Comparison of ENCODE assay signal across 19 cellular contexts in the genomic region with DNA sequence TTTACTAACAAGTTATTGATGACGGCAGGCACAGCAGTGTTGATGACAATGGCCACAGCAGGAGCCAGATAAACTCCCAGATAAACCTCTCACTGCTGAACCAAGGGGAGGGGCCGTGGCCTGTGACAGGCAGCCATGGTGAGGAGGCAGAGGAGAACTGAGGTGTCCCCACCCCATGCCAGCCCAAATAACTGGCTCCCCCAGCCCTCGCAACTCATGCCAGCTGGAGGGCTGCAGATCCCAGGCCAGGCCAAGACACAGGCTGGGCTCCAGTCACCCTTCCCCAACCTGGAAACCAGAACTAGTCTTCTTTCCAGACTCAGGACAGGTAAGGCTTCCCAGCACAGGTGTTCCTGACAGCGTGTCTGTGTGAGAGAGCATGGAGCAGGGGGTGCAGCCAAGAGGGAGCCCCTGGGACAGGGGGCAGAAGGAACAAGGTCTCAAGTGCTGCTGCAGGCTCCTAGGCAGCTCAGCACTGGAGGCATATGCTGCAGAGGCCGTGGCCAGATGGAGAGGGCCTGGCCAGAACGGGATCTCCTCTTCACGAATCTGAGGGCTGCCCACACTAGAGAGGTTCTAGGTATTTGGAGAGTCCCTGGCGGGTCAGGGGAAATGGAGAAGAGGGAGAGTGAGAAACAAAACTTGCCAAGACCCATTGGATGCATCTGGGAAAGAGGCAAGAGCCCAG. TPM values are rescaled to one million over a fixed set of nuclear protein-coding genes. Genes with fewer than 3 reads are reported as not detected.
A peak's percentile ranks its signal among the peaks of the same experiment; 100 is the strongest.
DNase-seq lines count a peak whose midpoint lies in the region; ATAC-seq and TF ChIP-seq lines count a peak whose summit lies in the region.
"Had no signal": no experiment of that assay in that cellular context is flagged by ENCODE, and none has a peak within 500 bp of the region (broad histone marks: within the 10 kb centered on the region; RNA-seq: fewer than 3 reads in every experiment).

No MANE protein-coding gene starts in this region.

- H3K27me3 ChIP-seq in adrenal gland = no peaks in the 10 kb centered on the region
- peaks cover 0 to 12% (median 0%) of the 10 kb centered on the region in 7 donors for H3K27me3 ChIP-seq in spleen (replicated peaks in 1 of 7)
- no peaks in the 10 kb centered on the region for H3K27me3 ChIP-seq in effector memory CD4-positive, alpha-beta T cell (replicated peaks; ENCODE audit: control insufficient read depth, insufficient read depth, low read length, poor library complexity, severe bottlenecking)
- no peaks in the 10 kb centered on the region for H3K27me3 ChIP-seq in hepatocyte
- H3K27me3 ChIP-seq: BLaER1 treated with 17β-estradiol and CSF1 and Interleukin-3, amounts not matched to agents 10 nM and 100 nM had no signal

- 82 to 92% (median 89%) methylated on average over 8 of the region's 8 CpGs for WGBS in adrenal gland, 4 donors
- WGBS in spleen, 5 donors = 78 to 91% (median 83%) methylated on average over 7 to 8 of the region's 8 CpGs
- 73% methylated on average over 8 of the region's 8 CpGs for WGBS in hepatocyte (ENCODE audit: low lambda C conversion rate, missing lambda C conversion rate)

- H3K36me3 Mint-ChIP-seq in activated CD4-positive, alpha-beta T cell treated with anti-CD3 and anti-CD28 coated beads for 36 hours (ENCODE audit: low read depth) = no peaks in the 10 kb centered on the region

- H3K27me3 Mint-ChIP-seq in activated CD4-positive, alpha-beta T cell treated with anti-CD3 and anti-CD28 coated beads for 36 hours = no peaks in the 10 kb centered on the region

- POLR2A ChIA-PET in activated CD4-positive, alpha-beta T cell treated with anti-CD3 and anti-CD28 coated beads for 36 hours (lab: Charles Lee) = no interaction called here

- H3K9me3 ChIP-seq in adrenal gland (replicated peaks in 1 of 3) (no peaks in the 10 kb centered on the region), spleen (no peaks in the 10 kb centered on the region), hepatocyte (ENCODE audit: low read depth) (no peaks in the 10 kb centered on the region)
- no peaks in the 10 kb centered on the region for H3K9me3 ChIP-seq in effector memory CD4-positive, alpha-beta T cell (ENCODE audit: control insufficient read depth, low read length)
- H3K9me3 ChIP-seq: BLaER1 treated with 17β-estradiol and CSF1 and Interleukin-3, amounts not matched to agents 10 nM and 100 nM had no signal

- intact Hi-C loops in activated CD4-positive, alpha-beta T cell treated with anti-CD3 and anti-CD28 coated beads for 36 hours (cut with DNase I, micrococcal nuclease) = no loop called here
- intact Hi-C loops in adrenal gland (cut with DNase I) = loop anchor here (2.0 to 5.0 kb wide), 2 partner anchors 30 to 73 kb away; no protein-coding TSS in a partner anchor
- intact Hi-C loops in spleen (cut with DNase I; ENCODE audit: low total_unique reads) = no loop called here

- no peak overlapping the region for H3K27ac Mint-ChIP-seq in activated CD4-positive, alpha-beta T cell treated with anti-CD3 and anti-CD28 coated beads for 36 hours
- H3K27ac Mint-ChIP-seq: GM23338 had no signal

- no peak overlapping the region for H3K4me3 Mint-ChIP-seq in activated CD4-positive, alpha-beta T cell treated with anti-CD3 and anti-CD28 coated beads for 36 hours
- H3K4me3 Mint-ChIP-seq: GM23338 had no signal

- H3K27ac ChIP-seq in adrenal gland = no peak overlapping the region
- H3K27ac ChIP-seq in spleen = no peak overlapping the region
- no peak overlapping the region for H3K27ac ChIP-seq in effector memory CD4-positive, alpha-beta T cell (ENCODE audit: insufficient read depth, low read length, poor library complexity, severe bottlenecking)
- H3K27ac ChIP-seq in hepatocyte = no peak overlapping the region
- H3K27ac ChIP-seq: BLaER1 treated with 17β-estradiol and CSF1 and Interleukin-3, amounts not matched to agents 10 nM and 100 nM had no signal

- no peaks in the 10 kb centered on the region for H4K20me1 ChIP-seq in hepatocyte (ENCODE audit: insufficient read depth, poor library complexity, severe bottlenecking)

- H3K4me2 ChIP-seq in hepatocyte = no peak overlapping the region
- H3K4me2 ChIP-seq: BLaER1 treated with 17β-estradiol and CSF1 and Interleukin-3, amounts not matched to agents 10 nM and 100 nM; GM23338 had no signal

- peak; percentile 2 for DNase-seq in activated CD4-positive, alpha-beta T cell treated with anti-CD3 and anti-CD28 coated beads for 36 hours
- DNase-seq in activated CD4-positive, alpha-beta T cell treated with anti-CD3 and anti-CD28 coated beads, Interleukin-2, amount 50 U/mL, for 48 hours = no peak
- DNase-seq in adrenal gland (peak in 4 of 7 donors; percentile 6 to 35 (median 10)), mesenteric fat pad (ENCODE audit: low spot score) (peak; percentile 74), spleen (peak; percentile 36), hepatocyte (ENCODE audit: low spot score) (no peak)
- no peak for DNase-seq in effector memory CD4-positive, alpha-beta T cell
- DNase-seq: 8988T, DMS 273 treated with DMSO at 0.1 percent for 48 hours, KBM-7, NCI-H1048, NCI-H187, NCI-H446, NCI-H748 treated with DMSO at 0.1 percent for 48 hours, PC-3 had no signal

- H2AFZ ChIP-seq in hepatocyte = no peak overlapping the region
- H2AFZ ChIP-seq: GM23338 had no signal

- no peaks in the 10 kb centered on the region for H3K9me2 ChIP-seq in hepatocyte (replicated peaks; ENCODE audit: insufficient read depth)

- TF ChIP-seq POLR2A in adrenal gland (IDR thresholded peaks at IDR 0.05) (no peak), spleen (IDR thresholded peaks at IDR 0.05) (no peak)

- TF ChIP-seq CTCF in adrenal gland (IDR thresholded peaks at IDR 0.05) = no peak
- TF ChIP-seq CTCF in spleen (IDR thresholded peaks at IDR 0.05 in 8 of 11, conservative IDR thresholded peaks at IDR 0.05 in 3 of 11) = no peak
- no peak for TF ChIP-seq CTCF in hepatocyte (IDR thresholded peaks at IDR 0.05; ENCODE audit: poor library complexity)

- CTCF ChIA-PET in activated CD4-positive, alpha-beta T cell treated with anti-CD3 and anti-CD28 coated beads for 36 hours (lab: Charles Lee) = interaction anchor here (1.1 kb wide), 1 partner anchor 9 kb away, joined by 3 read pairs; no protein-coding TSS in a partner anchor

- H3K79me2 ChIP-seq in hepatocyte = no peaks in the 10 kb centered on the region

- H3K4me1 ChIP-seq in adrenal gland (replicated peaks in 1 of 2) = no peaks in the 10 kb centered on the region
- H3K4me1 ChIP-seq in spleen = no peaks in the 10 kb centered on the region
- H3K4me1 ChIP-seq in effector memory CD4-positive, alpha-beta T cell (ENCODE audit: control insufficient read depth, insufficient read depth, low read length, poor library complexity, severe bottlenecking) = no peaks in the 10 kb centered on the region
- H3K4me1 ChIP-seq in hepatocyte (ENCODE audit: insufficient read depth) = no peaks in the 10 kb centered on the region
- H3K4me1 ChIP-seq: BLaER1 treated with 17β-estradiol and CSF1 and Interleukin-3, amounts not matched to agents 10 nM and 100 nM had no signal

- H3K4me3 ChIP-seq in adrenal gland = no peak overlapping the region
- no peak overlapping the region for H3K4me3 ChIP-seq in spleen
- no peak overlapping the region for H3K4me3 ChIP-seq in effector memory CD4-positive, alpha-beta T cell (ENCODE audit: insufficient read depth, low read depth, low read length, poor library complexity, severe bottlenecking)
- no peak overlapping the region for H3K4me3 ChIP-seq in hepatocyte
- H3K4me3 ChIP-seq: BLaER1 treated with 17β-estradiol and CSF1 and Interleukin-3, amounts not matched to agents 10 nM and 100 nM; GM23338 had no signal

- H3K36me3 ChIP-seq in adrenal gland (replicated peaks in 1 of 2) (no peaks in the 10 kb centered on the region), spleen (no peaks in the 10 kb centered on the region), hepatocyte (replicated peaks; ENCODE audit: insufficient read depth, low read depth) (no peaks in the 10 kb centered on the region)
- no peaks in the 10 kb centered on the region for H3K36me3 ChIP-seq in effector memory CD4-positive, alpha-beta T cell (ENCODE audit: control insufficient read depth, insufficient read depth, low read length)
- H3K36me3 ChIP-seq: BLaER1 treated with 17β-estradiol and CSF1 and Interleukin-3, amounts not matched to agents 10 nM and 100 nM had no signal

- ATAC-seq in activated CD4-positive, alpha-beta T cell treated with anti-CD3 and anti-CD28 coated beads for 36 hours = no peak
- no peak for ATAC-seq in HG03457 (IDR thresholded peaks at IDR 0.05; ENCODE audit: unreplicated experiment)
- ATAC-seq: GM23338, PC-3 had no signal

- no peaks in the 10 kb centered on the region for H3K4me1 Mint-ChIP-seq in activated CD4-positive, alpha-beta T cell treated with anti-CD3 and anti-CD28 coated beads for 36 hours
- H3K4me1 Mint-ChIP-seq: GM23338 had no signal

- no peaks in the 10 kb centered on the region for H3K9me3 Mint-ChIP-seq in activated CD4-positive, alpha-beta T cell treated with anti-CD3 and anti-CD28 coated beads for 36 hours (ENCODE audit: low read depth)

RNA-seq across cellular contexts. Expression of gene PLA2G4F, which starts 15.9 kb away (rescaled TPM):
- not detected for total RNA-seq in activated CD4-positive, alpha-beta T cell treated with anti-CD3 and anti-CD28 coated beads for 36 hours
- total RNA-seq in adrenal gland = under 1 TPM in 2 of 8 donors, not detected in 6; 0.11 to 0.29 TPM
- under 1 TPM in 1 of 3 donors, not detected in 2; 0.03 TPM for polyA plus RNA-seq in adrenal gland
- not detected for total RNA-seq in mesenteric fat pad
- total RNA-seq in spleen = not detected
- polyA plus RNA-seq in spleen = under 1 TPM in 1 of 3 donors, not detected in 2; 0.03 TPM
- 0.96 and 1.1 TPM in 2 replicates for total RNA-seq in hepatocyte
- 2.2 and 3.8 TPM in 2 replicates for polyA plus RNA-seq in hepatocyte
- total RNA-seq: GM23338, M059J had no signal
- polyA plus RNA-seq: GM23338 had no signal

RNA-seq across cellular contexts. Expression of gene PLA2G4D, which starts 46.2 kb away (rescaled TPM):
- not detected for total RNA-seq in activated CD4-positive, alpha-beta T cell treated with anti-CD3 and anti-CD28 coated beads for 36 hours
- total RNA-seq in adrenal gland = 1 to 10 TPM in 1 of 8 donors, under 1 TPM in 5, not detected in 2; 0.10 to 1.0 (median 0.23) TPM
- 1 to 10 TPM in 1 of 3 donors, under 1 TPM in 2; 0.07 to 1.2 (median 0.16) TPM for polyA plus RNA-seq in adrenal gland
- not detected for total RNA-seq in mesenteric fat pad
- not detected for total RNA-seq in spleen
- not detected for polyA plus RNA-seq in spleen
- 0.04 and 0.17 TPM in 2 replicates for total RNA-seq in hepatocyte
- 0.21 TPM in 1 of 2 replicates, not detected in the other for polyA plus RNA-seq in hepatocyte

Comparison
In these comparisons a context has a peak if more than half of its experiments do, and no peak if none do; other contexts are left out.
1. DNase-seq: peak in activated CD4-positive, alpha-beta T cell treated with anti-CD3 and anti-CD28 coated beads for 36 hours (single experiment), adrenal gland (4 of 7), mesenteric fat pad (single experiment) and spleen (single experiment); none in activated CD4-positive, alpha-beta T cell treated with anti-CD3 and anti-CD28 coated beads, Interleukin-2, amount 50 U/mL, for 48 hours (0 of 2), effector memory CD4-positive, alpha-beta T cell (0 of 3) and hepatocyte (single experiment).
2. intact Hi-C loops: an anchor here in adrenal gland (2.0 to 5.0 kb wide); none called in activated CD4-positive, alpha-beta T cell treated with anti-CD3 and anti-CD28 coated beads for 36 hours and spleen.